ENCODE assay signal across 2 cellular contexts in genomic region chr1:47914952-47915676, GRCh38.
TF ChIP-seq lines count a peak whose summit lies in the region.

No MANE protein-coding gene starts in this region.

TF ChIP-seq in K562, 482 proteins besides CTCF, POLR2A, EP300 and RAD21 (continued from another document):
- TF ChIP-seq RBM25 (IDR thresholded peaks at IDR 0.05; ENCODE audit: low read depth, low read length, severe bottlenecking) (peak; percentile 42), NCOA2 (IDR thresholded peaks at IDR 0.05; ENCODE audit: partially characterized antibody in 2 of 2) (no peak), HDAC8 (tag; IDR thresholded peaks at IDR 0.05) (no peak)

TF ChIP-seq in H1, 55 proteins besides CTCF, POLR2A, EP300 and RAD21 (continued from another document):
- no peak for TF ChIP-seq SIX5 (IDR thresholded peaks at IDR 0.05; ENCODE audit: low read depth, low read length)
- no peak for TF ChIP-seq BACH1 (IDR thresholded peaks at IDR 0.05; ENCODE audit: low read length)
TF ChIP-seq in H1: peak in this region for 1.
